In genomic region chr17:40487371-40488020, GRCh38 we compare ENCODE assay signal across 14 cellular contexts. TPM values are rescaled to one million over a fixed set of nuclear protein-coding genes. Genes with fewer than 3 reads are reported as not detected.
A peak's percentile ranks its signal among the peaks of the same experiment; 100 is the strongest.
DNase-seq lines count a peak whose midpoint lies in the region; ATAC-seq, FAIRE-seq and TF ChIP-seq lines count a peak whose summit lies in the region.
"Had no signal": no experiment of that assay in that cellular context is flagged by ENCODE, and none has a peak within 500 bp of the region (broad histone marks: within the 10 kb centered on the region; RNA-seq: fewer than 3 reads in every experiment).

No MANE protein-coding gene starts in this region.

- H3K27me3 Mint-ChIP-seq in HFFc6 (ENCODE audit: insufficient read depth): 0 out of 2 replicates have a peak, but pooled peaks cover 2% of the 10 kb centered on the region
- no peaks in the 10 kb centered on the region for H3K27me3 Mint-ChIP-seq in T-helper 17 cell
- H3K27me3 Mint-ChIP-seq: T-cell had no signal

- peaks cover 91% of the 10 kb centered on the region for H3K4me1 ChIP-seq in keratinocyte (ENCODE audit: control insufficient read depth, extremely low read depth, insufficient read depth, low read length)

- H3K4me2 ChIP-seq in keratinocyte (ENCODE audit: control insufficient read depth, extremely low read depth, insufficient read depth, low read depth, low read length): no peak overlapping the region

- H3K4me3 Mint-ChIP-seq in HFFc6 (peak overlapping the region; percentile 73; the same call in 1 of the 2 replicates), T-helper 17 cell (no peak overlapping the region)

- H2AFZ ChIP-seq in keratinocyte (ENCODE audit: control insufficient read depth, low read length): no peak overlapping the region

- DNase-seq in HFFc6: no peak
- DNase-seq in T-helper 17 cell: no peak
- peak; percentile 69 for DNase-seq in keratinocyte (ENCODE audit: low read depth, low spot score)
- DNase-seq in activated gamma-delta T cell (lab: John Stamatoyannopoulos, UW): no peak
- DNase-seq in NCI-H510A treated with DMSO at 0.1 percent for 48 hours (lab: John Stamatoyannopoulos, UW): no peak
- DNase-seq: effector CD4-positive, alpha-beta T cell; NCI-H1436 treated with DMSO at 0.1 percent for 48 hours; T-cell had no signal

- H3K36me3 Mint-ChIP-seq in HFFc6 (ENCODE audit: low read depth) (no peaks in the 10 kb centered on the region), T-helper 17 cell (ENCODE audit: low read depth) (no peaks in the 10 kb centered on the region)
- H3K36me3 Mint-ChIP-seq: T-cell had no signal

- no peaks in the 10 kb centered on the region for H3K27me3 ChIP-seq in keratinocyte (ENCODE audit: control insufficient read depth, extremely low read depth, insufficient read depth, low read length)
- H3K27me3 ChIP-seq: gastroesophageal sphincter, ovary had no signal

- peaks cover 2% of the 10 kb centered on the region for H3K79me2 ChIP-seq in keratinocyte (ENCODE audit: control insufficient read depth, insufficient read depth, low read length)

- dilution Hi-C loops in keratinocyte (cut with MboI; ENCODE audit: extremely low pct_ligation_motif_present, low sequenced_read_pairs): no loop called here

- H3K4me3 ChIP-seq in keratinocyte (ENCODE audit: control insufficient read depth in 2 of 3, extremely low read depth in 1 of 3, insufficient read depth in 2 of 3, low read depth in 1 of 3, low read length in 3 of 3) (no peak overlapping the region), skin epidermis (no peak overlapping the region)
- H3K4me3 ChIP-seq: gastroesophageal sphincter, ovary had no signal

- H3K27ac ChIP-seq in keratinocyte (ENCODE audit: control insufficient read depth, insufficient read depth, low read length) (peak overlapping the region; percentile 96), skin epidermis (peak overlapping the region in 18 of 21 experiments; percentile 58 to 87 (median 76))
- H3K27ac ChIP-seq: ovary had no signal

- no peak for FAIRE-seq in keratinocyte (lab: Jason Lieb, UNC)

- no peaks in the 10 kb centered on the region for H3K9me3 ChIP-seq in T-helper 17 cell (ENCODE audit: control insufficient read depth, low read length, poor library complexity, severe bottlenecking)
- no peaks in the 10 kb centered on the region for H3K9me3 ChIP-seq in keratinocyte (ENCODE audit: control insufficient read depth, low read depth, low read length)
- H3K9me3 ChIP-seq: gastroesophageal sphincter, ovary had no signal

- ATAC-seq in T-helper 17 cell (no peak), GM21737 (IDR thresholded peaks at IDR 0.05; ENCODE audit: unreplicated experiment) (no peak)
- no peak for ATAC-seq in activated CD4-positive, CD25-positive, alpha-beta regulatory T cell treated with anti-CD3 and anti-CD28 coated beads, Interleukin-2, amount 50 U/mL, for 24 hours
- ATAC-seq: gastroesophageal sphincter, T-cell had no signal

- peaks cover 74% of the 10 kb centered on the region for H4K20me1 ChIP-seq in keratinocyte (ENCODE audit: control insufficient read depth, extremely low read depth, insufficient read depth, low read length)

- H3K36me3 ChIP-seq in keratinocyte (ENCODE audit: control insufficient read depth in 2 of 2, extremely low read depth in 1 of 2, insufficient read depth in 2 of 2, low read length in 2 of 2): peaks cover 20 to 88% of the 10 kb centered on the region in 2 experiments
- H3K36me3 ChIP-seq: gastroesophageal sphincter, ovary had no signal

- H3K27ac Mint-ChIP-seq in HFFc6 (peak overlapping the region; percentile 97), T-helper 17 cell (peak overlapping the region; percentile 96)
- H3K27ac Mint-ChIP-seq: activated T-helper 2 cell treated with anti-CD3 and anti-CD28 coated beads, Interferon-gamma antibody, Interleukin-2, Interleukin-4, amounts not matched to agents 10 μg/mL and 5 μg/mL and 100 μg/mL, durations not matched to agents 14 hours and 24 hours and 36 hours had no signal

- peaks cover 73% of the 10 kb centered on the region for H3K4me1 Mint-ChIP-seq in HFFc6 (ENCODE audit: low read depth)
- H3K4me1 Mint-ChIP-seq in T-helper 17 cell: peaks cover 38% of the 10 kb centered on the region

- peaks cover 7% of the 10 kb centered on the region for H3K9me1 ChIP-seq in keratinocyte (ENCODE audit: control insufficient read depth, extremely low read depth, insufficient read depth, low read length)

- peak overlapping the region; percentile 14 for H3K9ac ChIP-seq in keratinocyte (ENCODE audit: control insufficient read depth, extremely low read depth, insufficient read depth, low read length)

- H3K9me3 Mint-ChIP-seq in HFFc6: no peaks in the 10 kb centered on the region
- H3K9me3 Mint-ChIP-seq: activated T-helper 2 cell treated with anti-CD3 and anti-CD28 coated beads, Interferon-gamma antibody, Interleukin-2, Interleukin-4, amounts not matched to agents 10 μg/mL and 5 μg/mL and 100 μg/mL, durations not matched to agents 14 hours and 24 hours and 36 hours; T-cell had no signal

- TF ChIP-seq CTCF in HFFc6 (IDR thresholded peaks at IDR 0.05) (no peak), keratinocyte (optimal IDR thresholded peaks at IDR 0.05 in 1 of 3, IDR thresholded peaks at IDR 0.05 in 1 of 3, conservative IDR thresholded peaks at IDR 0.05 in 1 of 3; ENCODE audit: extremely low read depth in 1 of 3, insufficient read depth in 2 of 3, low read length in 3 of 3) (no peak)

RNA-seq across cellular contexts. Expression of gene TNS4, which starts 13.9 kb away (rescaled TPM):
- total RNA-seq in HFFc6 (2021; fragmentation: NEBNext Ultra II Directional; extraction: Animal tissue kit (Norgen Biotek cat#: 25700)): under 1 TPM in 1 of 6 experiments, not detected in 5; 0.17 TPM
- 1 to 10 TPM in 1 of 2 donors, under 1 TPM in 1; 0.77 to 1.7 TPM for total RNA-seq in T-helper 17 cell
- polyA plus RNA-seq in keratinocyte: 129 to 171 TPM (median 160 TPM) in 3 replicates
- 182 TPM for polyA plus RNA-seq in keratinocyte (2011; ENCODE audit: low read depth)
- 162 and 255 TPM in 2 replicates for polyA plus RNA-seq in keratinocyte (2011; cell fraction: cytosol; rRNA removed)
- polyA plus RNA-seq in keratinocyte (2011; cell fraction: nucleus; rRNA removed): 758 and 1,104 TPM in 2 replicates
- 221 and 630 TPM in 2 replicates for polyA plus RNA-seq in keratinocyte (2012; ENCODE audit: low replicate concordance)
- 229 to 1,669 TPM (median 398 TPM) in 3 replicates for polyA minus RNA-seq in keratinocyte
- 367 TPM for polyA minus RNA-seq in keratinocyte (2011; cell fraction: cytosol; rRNA and poly(A)+ RNA removed)
- polyA minus RNA-seq in keratinocyte (2011; cell fraction: nucleus; rRNA and poly(A)+ RNA removed): 523 and 706 TPM in 2 replicates

RNA-seq across cellular contexts. Expression of gene IGFBP4, which starts 44.2 kb away (rescaled TPM):
- total RNA-seq in HFFc6 (2021; fragmentation: NEBNext Ultra II Directional; extraction: Animal tissue kit (Norgen Biotek cat#: 25700)): 100 to 1,000 TPM; 575 to 816 (median 659) TPM
- total RNA-seq in T-helper 17 cell: 1 to 10 TPM; 5.7 to 7.0 TPM
- polyA plus RNA-seq in keratinocyte: 6.0 to 13.8 TPM (median 6.8 TPM) in 3 replicates
- 0.44 TPM for polyA plus RNA-seq in keratinocyte (2011; ENCODE audit: low read depth)
- polyA plus RNA-seq in keratinocyte (2011; cell fraction: cytosol; rRNA removed): 9.2 and 12.4 TPM in 2 replicates
- polyA plus RNA-seq in keratinocyte (2011; cell fraction: nucleus; rRNA removed): 6.5 and 10.0 TPM in 2 replicates
- polyA plus RNA-seq in keratinocyte (2012; ENCODE audit: low replicate concordance): 5.1 and 17.9 TPM in 2 replicates
- polyA minus RNA-seq in keratinocyte: 6.8 to 30.7 TPM (median 7.6 TPM) in 3 replicates
- 15.9 TPM for polyA minus RNA-seq in keratinocyte (2011; cell fraction: cytosol; rRNA and poly(A)+ RNA removed)
- polyA minus RNA-seq in keratinocyte (2011; cell fraction: nucleus; rRNA and poly(A)+ RNA removed): 3.8 and 6.0 TPM in 2 replicates

Comparison
In these comparisons a context has a peak if more than half of its experiments do, and no peak if none do; other contexts are left out.
1. RNA of gene IGFBP4, which starts 44.2 kb away (total RNA-seq): 575 to 816 TPM in HFFc6; 5.7 to 7.0 TPM in T-helper 17 cell; every median in the first group is over 10 times any median in the second.